Comparison of ENCODE assay signal across 14 cellular contexts in the genomic region with DNA sequence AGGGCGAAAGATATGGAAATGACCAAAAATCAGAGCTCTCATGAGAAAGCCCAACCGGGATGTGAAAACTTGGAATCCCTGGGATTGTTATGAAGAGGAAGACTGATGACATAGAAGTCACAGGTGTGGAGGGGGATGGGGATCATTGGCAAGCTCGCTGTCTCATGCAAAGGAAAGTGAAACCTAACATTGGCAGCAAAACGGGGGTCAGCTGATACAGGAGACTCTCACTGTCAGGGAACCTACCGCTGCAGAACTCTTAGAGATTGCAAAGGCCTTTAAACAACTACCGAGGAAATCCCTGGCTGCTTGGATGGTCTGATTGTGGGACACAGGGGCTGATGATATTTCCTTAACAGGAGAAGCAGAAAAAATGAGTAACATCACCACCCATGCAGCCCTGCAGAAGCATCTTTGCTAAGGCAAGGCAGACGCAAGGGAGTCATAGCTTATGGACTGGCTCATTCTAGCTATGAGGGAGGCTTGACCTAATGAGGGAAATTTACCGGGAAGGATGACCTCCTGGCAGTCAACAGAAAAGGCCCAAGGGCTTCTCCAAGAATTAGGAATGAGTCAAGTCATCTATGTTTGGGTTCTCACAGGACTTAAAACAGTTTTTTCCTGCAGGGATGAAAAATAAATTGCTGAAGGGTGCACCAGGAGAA. TPM values are rescaled to one million over a fixed set of nuclear protein-coding genes. Genes with fewer than 3 reads are reported as not detected.
DNase-seq lines count a peak whose midpoint lies in the region; ATAC-seq and TF ChIP-seq lines count a peak whose summit lies in the region.
"Had no signal": no experiment of that assay in that cellular context is flagged by ENCODE, and none has a peak within 500 bp of the region (broad histone marks: within the 10 kb centered on the region; RNA-seq: fewer than 3 reads in every experiment).

No MANE protein-coding gene starts in this region.

- H3K27ac ChIP-seq in DND-41 (ENCODE audit: low read length) (no peak overlapping the region), transverse colon (no peak overlapping the region)
- H3K27ac ChIP-seq: cardiac muscle cell, SJCRH30, suprapubic skin had no signal

- TF ChIP-seq POLR2A in transverse colon (IDR thresholded peaks at IDR 0.05), result no peak

- H3K4me1 Mint-ChIP-seq in memory B cell, result peaks cover 7% of the 10 kb centered on the region

- peak overlapping the region; percentile 49 for H3K4me3 Mint-ChIP-seq in memory B cell

- WGBS in transverse colon (ENCODE audit: low coverage in 1 of 2), 2 donors, result 57 to 67% methylated on average over 5 to 8 of the region's 8 CpGs

- H3K36me3 ChIP-seq in DND-41 (ENCODE audit: insufficient read depth, low read length), result no peaks in the 10 kb centered on the region
- H3K36me3 ChIP-seq in transverse colon, result no peaks in the 10 kb centered on the region
- H3K36me3 ChIP-seq: cardiac muscle cell, SJCRH30, suprapubic skin had no signal

- in situ Hi-C loops in transverse colon (cut with MboI; ENCODE audit: low pct_ligation_motif_present in 1 of 4, low pct_unique_long_range_greater_than_20kb in 1 of 4, low sequenced_read_pairs in 3 of 4), result no loop called here

- no peaks in the 10 kb centered on the region for H3K79me2 ChIP-seq in DND-41 (ENCODE audit: insufficient read depth, low read length)

- TF ChIP-seq EP300 in transverse colon (IDR thresholded peaks at IDR 0.05; ENCODE audit: low read depth), result no peak

- H3K4me1 ChIP-seq in DND-41 (ENCODE audit: insufficient read depth, low read length) (peaks cover 8% of the 10 kb centered on the region), transverse colon (no peaks in the 10 kb centered on the region)
- H3K4me1 ChIP-seq: SJCRH30, suprapubic skin had no signal

- no peak overlapping the region for H3K27ac Mint-ChIP-seq in memory B cell

- H3K9ac ChIP-seq in DND-41 (ENCODE audit: low read depth, low read length), result no peak overlapping the region

- TF ChIP-seq CTCF in DND-41 (IDR thresholded peaks at IDR 0.05; ENCODE audit: borderline replicate concordance, extremely low read depth, low read length, poor library complexity, severe bottlenecking) (no peak), transverse colon (IDR thresholded peaks at IDR 0.05) (no peak)

- no peaks in the 10 kb centered on the region for H3K36me3 Mint-ChIP-seq in memory B cell

- H3K27me3 ChIP-seq in DND-41 (ENCODE audit: insufficient read depth, low read length, poor library complexity) (no peaks in the 10 kb centered on the region), transverse colon (no peaks in the 10 kb centered on the region)
- H3K27me3 ChIP-seq: cardiac muscle cell, SJCRH30 had no signal

- no peaks in the 10 kb centered on the region for H3K9me3 Mint-ChIP-seq in memory B cell

- H3K4me3 ChIP-seq in DND-41 (ENCODE audit: low read depth in 1 of 2, low read length in 2 of 2) (no peak overlapping the region), transverse colon (no peak overlapping the region)
- no peak overlapping the region for H3K4me3 ChIP-seq in Jurkat, Clone E6-1 (ENCODE audit: low read length)
- H3K4me3 ChIP-seq: cardiac muscle cell, SJCRH30, suprapubic skin had no signal

- DNase-seq in DND-41 (peak; percentile 41), memory B cell (ENCODE audit: low spot score in 2 of 2) (no peak), UCSD-AML1 (lab: John Stamatoyannopoulos, UW; ENCODE audit: unreplicated experiment) (no peak), transverse colon (no peak)
- DNase-seq in Jurkat, Clone E6-1 (ENCODE audit: low read depth, low spot score), result peak; percentile 28
- DNase-seq in activated CD4-positive, alpha-beta T cell treated with anti-CD3 and anti-CD28 coated beads, Interleukin-2, amount 50 U/mL, for 1 hour, result peak; percentile 2
- DNase-seq: islet precursor cell, NCI-H345 had no signal

- H3K9me3 ChIP-seq in DND-41 (ENCODE audit: insufficient read depth, low read length, severe bottlenecking), result no peaks in the 10 kb centered on the region
- no peaks in the 10 kb centered on the region for H3K9me3 ChIP-seq in transverse colon
- H3K9me3 ChIP-seq: SJCRH30, suprapubic skin had no signal

- ATAC-seq in DND-41 (ENCODE audit: insufficient read depth, low read depth) (peak; percentile 85), memory B cell (ENCODE audit: low read depth) (peak; percentile 77), GM18907 (IDR thresholded peaks at IDR 0.05; ENCODE audit: unreplicated experiment) (no peak), GM21723 (IDR thresholded peaks at IDR 0.05; ENCODE audit: unreplicated experiment) (no peak)

- peak overlapping the region; percentile 41 for H3K4me2 ChIP-seq in DND-41 (ENCODE audit: insufficient read depth, low read length)

- peaks cover 3% of the 10 kb centered on the region for H3K27me3 Mint-ChIP-seq in memory B cell

- H4K20me1 ChIP-seq in DND-41 (ENCODE audit: insufficient read depth, low read length), result no peaks in the 10 kb centered on the region

- H2AFZ ChIP-seq in DND-41 (ENCODE audit: low read depth, low read length), result peak overlapping the region; percentile 15

- intact Hi-C loops in transverse colon (cut with DNase I; ENCODE audit: low total_unique reads), result no loop called here

RNA-seq across cellular contexts. Expression of a gene that starts 7.0 kb away (rescaled TPM):
- polyA plus RNA-seq in Jurkat, Clone E6-1 (2012; ENCODE audit: insufficient read depth, insufficient read length), result not detected
- not detected for total RNA-seq in transverse colon
- total RNA-seq: activated CD8-positive, alpha-beta memory T cell treated with anti-CD3 and anti-CD28 coated beads for 36 hours; cardiac muscle cell; SJCRH30 had no signal
- polyA plus RNA-seq: cardiac muscle cell had no signal

RNA-seq across cellular contexts. Expression of a gene that starts 19.7 kb away (rescaled TPM):
- not detected for polyA plus RNA-seq in Jurkat, Clone E6-1 (2012; ENCODE audit: insufficient read depth, insufficient read length)
- not detected for total RNA-seq in transverse colon
- total RNA-seq: activated CD8-positive, alpha-beta memory T cell treated with anti-CD3 and anti-CD28 coated beads for 36 hours; cardiac muscle cell; SJCRH30 had no signal
- polyA plus RNA-seq: cardiac muscle cell had no signal

RNA-seq across cellular contexts. Expression of a gene that starts 49.8 kb away (rescaled TPM):
- polyA plus RNA-seq in Jurkat, Clone E6-1 (2012; ENCODE audit: insufficient read depth, insufficient read length), result not detected
- total RNA-seq in transverse colon, result under 1 TPM in 2 of 4 donors, not detected in 2; 0.16 to 0.41 TPM
- total RNA-seq: activated CD8-positive, alpha-beta memory T cell treated with anti-CD3 and anti-CD28 coated beads for 36 hours; cardiac muscle cell; SJCRH30; suprapubic skin had no signal
- polyA plus RNA-seq: cardiac muscle cell had no signal

RNA-seq across cellular contexts. Expression of a gene that starts 58.6 kb away (rescaled TPM):
- polyA plus RNA-seq in Jurkat, Clone E6-1 (2012; ENCODE audit: insufficient read depth, insufficient read length), result not detected
- total RNA-seq in transverse colon, result not detected
- total RNA-seq: activated CD8-positive, alpha-beta memory T cell treated with anti-CD3 and anti-CD28 coated beads for 36 hours; cardiac muscle cell; SJCRH30; suprapubic skin had no signal

Comparison
In these comparisons a context has a peak if more than half of its experiments do, and no peak if none do; other contexts are left out.
1. ATAC-seq: peak in DND-41 (single experiment) and memory B cell (single experiment); none in GM18907 (single experiment) and GM21723 (single experiment).
2. DNase-seq: peak in DND-41 (single experiment), Jurkat, Clone E6-1 (single experiment) and activated CD4-positive, alpha-beta T cell treated with anti-CD3 and anti-CD28 coated beads, Interleukin-2, amount 50 U/mL, for 1 hour (single experiment); none in memory B cell (0 of 2), UCSD-AML1 (single experiment) and transverse colon (single experiment).